ENCODE assay signal across 22 cellular contexts in genomic region chr15:49452595-49452994, GRCh38. TPM values are rescaled to one million over a fixed set of nuclear protein-coding genes. Genes with fewer than 3 reads are reported as not detected.
"Had no signal": no experiment of that assay in that cellular context is flagged by ENCODE, and none has a peak within 500 bp of the region (broad histone marks: within the 10 kb centered on the region; RNA-seq: fewer than 3 reads in every experiment).

No MANE protein-coding gene starts in this region.

- DNase-seq: Karpas-422, KG1, MG63, NCI-H1092, NCI-H1105 treated with DMSO at 0.1 percent for 48 hours, NCI-H1436, NCI-H187, NCI-H2029, NCI-H2081 treated with DMSO at 0.1 percent for 48 hours, NCI-H2171, NCI-H226, NCI-H446, NCI-H510A, NCI-H524 treated with DMSO at 0.1 percent for 48 hours, NCI-H69, NCI-H774, Right ventricle myocardium superior, RPMI8226, SIG-M5 had no signal

- H3K36me3 ChIP-seq: SJSA1 had no signal

- H3K4me3 ChIP-seq: MG63, SJSA1, SK-N-MC had no signal

- H3K9me3 ChIP-seq: MG63, SJSA1 had no signal

- H3K27me3 ChIP-seq: MG63, SJSA1 had no signal

- H3K4me1 ChIP-seq: SJSA1 had no signal

- H3K27ac ChIP-seq: SJSA1, SK-N-MC had no signal

RNA-seq across cellular contexts. Expression of gene FGF7, which starts 29.6 kb away (rescaled TPM):
- total RNA-seq: HT-29 had no signal
